13 cellular contexts compared by ENCODE assay signal in genomic region chr2:184444217-184444616, GRCh38.
DNase-seq lines count a peak whose midpoint lies in the region; ATAC-seq and TF ChIP-seq lines count a peak whose summit lies in the region.
"Had no signal": no experiment of that assay in that cellular context is flagged by ENCODE, and none has a peak within 500 bp of the region (broad histone marks: within the 10 kb centered on the region; RNA-seq: fewer than 3 reads in every experiment).

No MANE protein-coding gene starts in this region.

- no peaks in the 10 kb centered on the region for H3K27me3 ChIP-seq in HCT116 (ENCODE audit: insufficient read depth, low read length)
- H3K27me3 ChIP-seq: foreskin keratinocyte, spleen had no signal

- RAD21 ChIA-PET in HCT116 (lab: Charles Lee; ENCODE audit: low non-redundant PET in 1 of 2, low total read pairs in 2 of 2, uncharacterized antibody in 2 of 2, unreplicated experiment in 2 of 2): no interaction called here

- no peak overlapping the region for H3K4me2 ChIP-seq in HCT116 (ENCODE audit: low read length)

- peaks cover 6% of the 10 kb centered on the region for H3K4me1 Mint-ChIP-seq in mesothelial cell of epicardium

- no peaks in the 10 kb centered on the region for H3K27me3 Mint-ChIP-seq in mesothelial cell of epicardium (ENCODE audit: low read depth)
- H3K27me3 Mint-ChIP-seq: brain had no signal

- no peak overlapping the region for H3K27ac ChIP-seq in HCT116 (ENCODE audit: low read depth, low read length)
- H3K27ac ChIP-seq: foreskin keratinocyte, spleen had no signal

- no peaks in the 10 kb centered on the region for H3K36me3 ChIP-seq in HCT116 (ENCODE audit: control insufficient read depth in 1 of 2, insufficient read depth in 2 of 2, low read length in 2 of 2)
- H3K36me3 ChIP-seq: spleen had no signal

- H3K36me3 Mint-ChIP-seq in mesothelial cell of epicardium: no peaks in the 10 kb centered on the region
- H3K36me3 Mint-ChIP-seq: brain had no signal

- H3K9me2 ChIP-seq in HCT116 (ENCODE audit: insufficient read depth): no peaks in the 10 kb centered on the region

- TF ChIP-seq CTCF in HCT116 (IDR thresholded peaks at IDR 0.05 in 2 of 3, conservative IDR thresholded peaks at IDR 0.05 in 1 of 3; ENCODE audit: borderline replicate concordance in 1 of 3, insufficient read depth in 1 of 3, low read depth in 2 of 3, low read length in 2 of 3) (no peak), mesothelial cell of epicardium (IDR thresholded peaks at IDR 0.05; ENCODE audit: unreplicated experiment) (no peak)

- H2AFZ ChIP-seq in HCT116 (ENCODE audit: low read depth, low read length, poor library complexity, severe bottlenecking): peak overlapping the region; percentile 67

- no peak overlapping the region for H3K27ac Mint-ChIP-seq in mesothelial cell of epicardium
- H3K27ac Mint-ChIP-seq: brain had no signal

- TF ChIP-seq POLR2A in HCT116 (IDR thresholded peaks at IDR 0.05; ENCODE audit: borderline replicate concordance, extremely low read depth, insufficient read depth, insufficient read length): no peak

- no peaks in the 10 kb centered on the region for H3K79me2 ChIP-seq in HCT116 (ENCODE audit: insufficient read depth, low read length)

- intact Hi-C loops in HCT116 (cut with micrococcal nuclease): no loop called here

- no peak for DNase-seq in HCT116 (ENCODE audit: low read depth, low spot score)
- peak; percentile 3 for DNase-seq in kidney tubule cell (ENCODE audit: low spot score)
- DNase-seq in inferior parietal cortex (ENCODE audit: extremely low spot score): no peak
- DNase-seq in dermis blood vessel endothelial cell: no peak
- no peak for DNase-seq in T-helper 1 cell
- no peak for DNase-seq in mesothelial cell of epicardium (ENCODE audit: low spot score in 2 of 2, unreplicated experiment in 2 of 2)
- DNase-seq: mucosa of descending colon, spleen had no signal

- ATAC-seq in GM18907 (IDR thresholded peaks at IDR 0.05; ENCODE audit: unreplicated experiment) (peak; percentile 97), HCT116 (no peak), HG03442 (IDR thresholded peaks at IDR 0.05; ENCODE audit: unreplicated experiment) (peak; percentile 99)
- ATAC-seq: foreskin keratinocyte, HepG2, mucosa of descending colon had no signal

- H3K9ac ChIP-seq in HCT116 (ENCODE audit: low read length): no peak overlapping the region

- TF ChIP-seq RAD21 in HCT116 (IDR thresholded peaks at IDR 0.05; ENCODE audit: low read depth): no peak

- POLR2A ChIA-PET in HCT116 (lab: Charles Lee): no interaction called here

- no peaks in the 10 kb centered on the region for H3K4me1 ChIP-seq in HCT116 (ENCODE audit: control insufficient read depth in 1 of 2, insufficient read depth in 2 of 2, low read length in 2 of 2)
- H3K4me1 ChIP-seq: foreskin keratinocyte, spleen had no signal

- H4K20me1 ChIP-seq in HCT116 (ENCODE audit: insufficient read depth): no peaks in the 10 kb centered on the region

- H3K4me3 ChIP-seq in HCT116 (replicated peaks in 1 of 2; ENCODE audit: low read depth in 1 of 2, low read length in 2 of 2): no peak overlapping the region
- H3K4me3 ChIP-seq: mucosa of descending colon, spleen had no signal

- CTCF ChIA-PET in HCT116 (lab: Charles Lee): no interaction called here

- H3K4me3 Mint-ChIP-seq in mesothelial cell of epicardium: no peak overlapping the region
- H3K4me3 Mint-ChIP-seq: brain had no signal

- no TSS peak for BruUV-seq in HCT116 (replicated peaks; lab: Mats Ljungman, UMichigan)

- H3K9me3 ChIP-seq in HCT116 (ENCODE audit: control insufficient read depth in 1 of 2, insufficient read depth in 1 of 2, low read depth in 1 of 2, low read length in 2 of 2): no peaks in the 10 kb centered on the region
- H3K9me3 ChIP-seq: mucosa of descending colon, spleen had no signal

- no peaks in the 10 kb centered on the region for H3K9me3 Mint-ChIP-seq in mesothelial cell of epicardium
- H3K9me3 Mint-ChIP-seq: brain had no signal

TF ChIP-seq in HCT116, 20 proteins besides CTCF, POLR2A, EP300 and RAD21:
- TF ChIP-seq EGR1 (IDR thresholded peaks at IDR 0.05; ENCODE audit: low read depth): no peak
- no peak for TF ChIP-seq CBX3 (IDR thresholded peaks at IDR 0.05; ENCODE audit: low read depth)
- no peak for TF ChIP-seq EZH2phosphoT487 (IDR thresholded peaks at IDR 0.05; ENCODE audit: borderline replicate concordance)
- TF ChIP-seq, protein P1, sequence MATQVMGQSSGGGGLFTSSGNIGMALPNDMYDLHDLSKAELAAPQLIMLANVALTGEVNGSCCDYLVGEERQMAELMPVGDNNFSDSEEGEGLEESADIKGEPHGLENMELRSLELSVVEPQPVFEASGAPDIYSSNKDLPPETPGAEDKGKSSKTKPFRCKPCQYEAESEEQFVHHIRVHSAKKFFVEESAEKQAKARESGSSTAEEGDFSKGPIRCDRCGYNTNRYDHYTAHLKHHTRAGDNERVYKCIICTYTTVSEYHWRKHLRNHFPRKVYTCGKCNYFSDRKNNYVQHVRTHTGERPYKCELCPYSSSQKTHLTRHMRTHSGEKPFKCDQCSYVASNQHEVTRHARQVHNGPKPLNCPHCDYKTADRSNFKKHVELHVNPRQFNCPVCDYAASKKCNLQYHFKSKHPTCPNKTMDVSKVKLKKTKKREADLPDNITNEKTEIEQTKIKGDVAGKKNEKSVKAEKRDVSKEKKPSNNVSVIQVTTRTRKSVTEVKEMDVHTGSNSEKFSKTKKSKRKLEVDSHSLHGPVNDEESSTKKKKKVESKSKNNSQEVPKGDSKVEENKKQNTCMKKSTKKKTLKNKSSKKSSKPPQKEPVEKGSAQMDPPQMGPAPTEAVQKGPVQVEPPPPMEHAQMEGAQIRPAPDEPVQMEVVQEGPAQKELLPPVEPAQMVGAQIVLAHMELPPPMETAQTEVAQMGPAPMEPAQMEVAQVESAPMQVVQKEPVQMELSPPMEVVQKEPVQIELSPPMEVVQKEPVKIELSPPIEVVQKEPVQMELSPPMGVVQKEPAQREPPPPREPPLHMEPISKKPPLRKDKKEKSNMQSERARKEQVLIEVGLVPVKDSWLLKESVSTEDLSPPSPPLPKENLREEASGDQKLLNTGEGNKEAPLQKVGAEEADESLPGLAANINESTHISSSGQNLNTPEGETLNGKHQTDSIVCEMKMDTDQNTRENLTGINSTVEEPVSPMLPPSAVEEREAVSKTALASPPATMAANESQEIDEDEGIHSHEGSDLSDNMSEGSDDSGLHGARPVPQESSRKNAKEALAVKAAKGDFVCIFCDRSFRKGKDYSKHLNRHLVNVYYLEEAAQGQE (IDR thresholded peaks at IDR 0.05; ENCODE audit: low read depth): no peak
- TF ChIP-seq SP1 (IDR thresholded peaks at IDR 0.05; ENCODE audit: low read depth): no peak
- no peak for TF ChIP-seq TCF7L2 (IDR thresholded peaks at IDR 0.05; ENCODE audit: borderline replicate concordance, extremely low read depth, insufficient read depth, insufficient read length)
- TF ChIP-seq MAX (IDR thresholded peaks at IDR 0.05): no peak
- TF ChIP-seq, protein P2, sequence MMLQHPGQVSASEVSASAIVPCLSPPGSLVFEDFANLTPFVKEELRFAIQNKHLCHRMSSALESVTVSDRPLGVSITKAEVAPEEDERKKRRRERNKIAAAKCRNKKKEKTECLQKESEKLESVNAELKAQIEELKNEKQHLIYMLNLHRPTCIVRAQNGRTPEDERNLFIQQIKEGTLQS (IDR thresholded peaks at IDR 0.05): no peak
- TF ChIP-seq JUND (IDR thresholded peaks at IDR 0.05): no peak
- TF ChIP-seq ZNF274 (IDR thresholded peaks at IDR 0.05; ENCODE audit: low read depth, low read length): no peak
- no peak for TF ChIP-seq ELF1 (IDR thresholded peaks at IDR 0.05; ENCODE audit: borderline replicate concordance, low read depth)
- TF ChIP-seq SIN3A (IDR thresholded peaks at IDR 0.05; ENCODE audit: low read depth): no peak
- no peak for TF ChIP-seq SRF (IDR thresholded peaks at IDR 0.05; ENCODE audit: low read depth)
- TF ChIP-seq YY1 (IDR thresholded peaks at IDR 0.05; ENCODE audit: extremely low read depth, insufficient replicate concordance, low read depth, low read length): no peak
